25 cellular contexts compared by ENCODE assay signal in genomic region chr2:170850251-170850650, GRCh38. TPM values are rescaled to one million over a fixed set of nuclear protein-coding genes. Genes with fewer than 3 reads are reported as not detected.
DNase-seq lines count a peak whose midpoint lies in the region; ATAC-seq, FAIRE-seq and TF ChIP-seq lines count a peak whose summit lies in the region.
"Had no signal": no experiment of that assay in that cellular context is flagged by ENCODE, and none has a peak within 500 bp of the region (broad histone marks: within the 10 kb centered on the region; RNA-seq: fewer than 3 reads in every experiment).

No MANE protein-coding gene starts in this region.

- no peaks in the 10 kb centered on the region for H3K9me3 ChIP-seq in K562 (replicated peaks; ENCODE audit: control insufficient read depth, insufficient read depth, low read depth, low read length)
- H3K9me3 ChIP-seq: BE2C had no signal

- no peak overlapping the region for H2AFZ ChIP-seq in K562 (ENCODE audit: low read depth, low read length)
- H2AFZ ChIP-seq: GM23338 had no signal

- FAIRE-seq in K562 (lab: Jason Lieb, UNC), result no peak
- FAIRE-seq: A204.1, D721Med, GM12878, GM19239 had no signal

- TF ChIP-seq CTCF in K562 (IDR thresholded peaks at IDR 0.05 in 2 of 3, conservative IDR thresholded peaks at IDR 0.05 in 1 of 3; ENCODE audit: insufficient read depth in 2 of 3, low read depth in 1 of 3, low read length in 3 of 3), result no peak
- TF ChIP-seq CTCF in nephron progenitor cell (IDR thresholded peaks at IDR 0.05), result no peak
- no peak for TF ChIP-seq CTCF in GM20000 (IDR thresholded peaks at IDR 0.05; ENCODE audit: extremely low read depth, missing control alignments)

- H3K27ac Mint-ChIP-seq in activated CD4-positive, alpha-beta T cell treated with anti-CD3 and anti-CD28 coated beads, Interleukin-2, amount 10 ng/mL, durations not matched to agents 24 days and 14 days, result peak overlapping the region; percentile 5
- H3K27ac Mint-ChIP-seq in nephron progenitor cell, result peak overlapping the region; percentile 94
- H3K27ac Mint-ChIP-seq: CD4-positive, alpha-beta T cell; CD8-positive, alpha-beta memory T cell; GM23338; H9; HFFc6 had no signal

- H3K9ac ChIP-seq in K562 (ENCODE audit: insufficient read depth in 1 of 2, low read depth in 2 of 2, low read length in 2 of 2), result no peak overlapping the region
- H3K9ac ChIP-seq: BLaER1 treated with 17β-estradiol and CSF1 and Interleukin-3, amounts not matched to agents 10 nM and 100 nM had no signal

- CTCF ChIA-PET in K562 (lab: Yijun Ruan, JAX; ENCODE audit: low intra/inter-chr PET ratio), result no interaction called here

- H3K4me2 ChIP-seq in K562 (ENCODE audit: insufficient read depth, low read length), result no peak overlapping the region
- H3K4me2 ChIP-seq: BLaER1 treated with 17β-estradiol and CSF1 and Interleukin-3, amounts not matched to agents 10 nM and 100 nM; GM23338 had no signal

- H3K4me3 ChIP-seq in K562, result no peak overlapping the region
- H3K4me3 ChIP-seq: BLaER1 treated with 17β-estradiol and CSF1 and Interleukin-3, amounts not matched to agents 10 nM and 100 nM; GM12878; GM23338 had no signal

- intact Hi-C loops in activated CD4-positive, alpha-beta T cell treated with anti-CD3 and anti-CD28 coated beads, Interleukin-2, amount 10 ng/mL, durations not matched to agents 24 days and 14 days (cut with micrococcal nuclease), result no loop called here
- intact Hi-C loops in K562 (cut with micrococcal nuclease), result no loop called here

- in situ Hi-C loops in K562 (cut with MboI), result no loop called here

- 38% methylated on average over 3 of the region's 3 CpGs for WGBS in K562 (ENCODE audit: insufficient coverage, low coverage, missing lambda C conversion rate)

- H3K27me3 ChIP-seq in K562 (ENCODE audit: control insufficient read depth in 2 of 2, insufficient read depth in 2 of 2, low read length in 2 of 2), result no peaks in the 10 kb centered on the region
- H3K27me3 ChIP-seq: BE2C had no signal

- ATAC-seq in K562 (no peak), HG03196 (IDR thresholded peaks at IDR 0.05; ENCODE audit: unreplicated experiment) (no peak)
- ATAC-seq: GM12878, GM23338, HCT116 had no signal

- POLR2A ChIA-PET in K562 (lab: Yijun Ruan, JAX), result no interaction called here

- TF ChIP-seq EP300 in K562 (IDR thresholded peaks at IDR 0.05; ENCODE audit: low read length), result no peak

- peaks cover 3% of the 10 kb centered on the region for H3K36me3 Mint-ChIP-seq in activated CD4-positive, alpha-beta T cell treated with anti-CD3 and anti-CD28 coated beads, Interleukin-2, amount 10 ng/mL, durations not matched to agents 24 days and 14 days (ENCODE audit: low read depth)
- H3K36me3 Mint-ChIP-seq in nephron progenitor cell (ENCODE audit: low read depth), result peaks cover 61% of the 10 kb centered on the region
- H3K36me3 Mint-ChIP-seq: CD14-positive monocyte; CD8-positive, alpha-beta memory T cell had no signal

- no peak for DNase-seq in activated CD4-positive, alpha-beta T cell treated with anti-CD3 and anti-CD28 coated beads, Interleukin-2, amount 10 ng/mL, durations not matched to agents 24 days and 14 days
- no peak for DNase-seq in activated CD4-positive, alpha-beta T cell treated with anti-CD3 and anti-CD28 coated beads for 1 hour
- DNase-seq in K562 (ENCODE audit: extremely low read depth in 1 of 4, low spot score in 3 of 4) (no peak), nephron progenitor cell (no peak), GM20000 (ENCODE audit: low spot score) (no peak)
- DNase-seq: AML-193; BE2C; CD4-positive, alpha-beta T cell; CD8-positive, alpha-beta memory T cell; DMS 273 treated with DMSO at 0.1 percent for 48 hours; DMS79; EL; GDM1; H9; HFFc6 had no signal

- no peaks in the 10 kb centered on the region for H3K79me2 ChIP-seq in K562 (ENCODE audit: control insufficient read depth, insufficient read depth, low read length)

- no peaks in the 10 kb centered on the region for H3K9me3 Mint-ChIP-seq in activated CD4-positive, alpha-beta T cell treated with anti-CD3 and anti-CD28 coated beads, Interleukin-2, amount 10 ng/mL, durations not matched to agents 24 days and 14 days
- no peaks in the 10 kb centered on the region for H3K9me3 Mint-ChIP-seq in nephron progenitor cell
- H3K9me3 Mint-ChIP-seq: CD14-positive monocyte; CD4-positive, alpha-beta T cell; H9; HFFc6 had no signal

- no peaks in the 10 kb centered on the region for H3K27me3 Mint-ChIP-seq in activated CD4-positive, alpha-beta T cell treated with anti-CD3 and anti-CD28 coated beads, Interleukin-2, amount 10 ng/mL, durations not matched to agents 24 days and 14 days
- H3K27me3 Mint-ChIP-seq in nephron progenitor cell (ENCODE audit: low read depth, poor library complexity), result no peaks in the 10 kb centered on the region
- H3K27me3 Mint-ChIP-seq: CD4-positive, alpha-beta T cell had no signal

- no peaks in the 10 kb centered on the region for H4K20me1 ChIP-seq in K562 (replicated peaks; ENCODE audit: control insufficient read depth, insufficient read depth, low read length)
- H4K20me1 ChIP-seq: BLaER1 treated with 17β-estradiol and CSF1 and Interleukin-3, amounts not matched to agents 10 nM and 100 nM had no signal

- BruUV-seq in K562 (replicated peaks; lab: Mats Ljungman, UMichigan), result no TSS peak

- H3K36me3 ChIP-seq in K562 (ENCODE audit: control insufficient read depth, insufficient read depth, low read length), result no peaks in the 10 kb centered on the region
- H3K36me3 ChIP-seq: BE2C; BLaER1 treated with 17β-estradiol and CSF1 and Interleukin-3, amounts not matched to agents 10 nM and 100 nM had no signal

- no peak overlapping the region for H3K4me3 Mint-ChIP-seq in activated CD4-positive, alpha-beta T cell treated with anti-CD3 and anti-CD28 coated beads, Interleukin-2, amount 10 ng/mL, durations not matched to agents 24 days and 14 days
- no peak overlapping the region for H3K4me3 Mint-ChIP-seq in nephron progenitor cell
- H3K4me3 Mint-ChIP-seq: CD14-positive monocyte; CD4-positive, alpha-beta T cell; CD8-positive, alpha-beta memory T cell; GM23338; H9; HFFc6 had no signal

- no peak overlapping the region for H3K27ac ChIP-seq in K562 (ENCODE audit: extremely low read depth, low read depth, low read length)
- H3K27ac ChIP-seq: 22Rv1; BLaER1 treated with 17β-estradiol and CSF1 and Interleukin-3, amounts not matched to agents 10 nM and 100 nM had no signal

- H3K4me1 ChIP-seq in K562 (replicated peaks in 1 of 2; ENCODE audit: control insufficient read depth in 2 of 2, insufficient read depth in 2 of 2, low read length in 2 of 2), result no peaks in the 10 kb centered on the region
- H3K4me1 ChIP-seq: BE2C; BLaER1 treated with 17β-estradiol and CSF1 and Interleukin-3, amounts not matched to agents 10 nM and 100 nM had no signal

- H3K9me1 ChIP-seq in K562 (ENCODE audit: control insufficient read depth, insufficient read depth, low read length), result no peaks in the 10 kb centered on the region

- H3K4me1 Mint-ChIP-seq in activated CD4-positive, alpha-beta T cell treated with anti-CD3 and anti-CD28 coated beads, Interleukin-2, amount 10 ng/mL, durations not matched to agents 24 days and 14 days, result peaks cover 2% of the 10 kb centered on the region
- H3K4me1 Mint-ChIP-seq in nephron progenitor cell, result peaks cover 5% of the 10 kb centered on the region
- H3K4me1 Mint-ChIP-seq: CD14-positive monocyte; CD8-positive, alpha-beta memory T cell; GM23338; H9 had no signal

- TF ChIP-seq POLR2A in K562 (conservative IDR thresholded peaks at IDR 0.05), result no peak

- TF ChIP-seq RAD21 in K562 (CRISPR knock-in tag; conservative IDR thresholded peaks at IDR 0.05 in 1 of 2, IDR thresholded peaks at IDR 0.05 in 1 of 2), result no peak

TF ChIP-seq in K562, 482 proteins besides CTCF, POLR2A, EP300 and RAD21:
- peak; percentile 49 for TF ChIP-seq BCOR (IDR thresholded peaks at IDR 0.05)
- TF ChIP-seq GATA2 (CRISPR knock-in tag; IDR thresholded peaks at IDR 0.05), result no peak
- TF ChIP-seq NFRKB (IDR thresholded peaks at IDR 0.05; ENCODE audit: low read depth), result no peak
- peak; percentile 77 for TF ChIP-seq RBM25 (IDR thresholded peaks at IDR 0.05; ENCODE audit: low read depth, low read length, severe bottlenecking)
- TF ChIP-seq RBM34 (IDR thresholded peaks at IDR 0.05; ENCODE audit: borderline replicate concordance, insufficient read depth, low read length), result no peak
- TF ChIP-seq RCOR1 (IDR thresholded peaks at IDR 0.05; ENCODE audit: borderline replicate concordance in 1 of 2, low read depth in 2 of 2, low read length in 2 of 2), result 0 out of 4 replicates have a peak, but pooled peaks of 1 of the 2 experiments have one; percentile 13
- TF ChIP-seq SMARCA5 (IDR thresholded peaks at IDR 0.05), result 0 out of 2 replicates have a peak, but pooled peaks have one; percentile 35
- TF ChIP-seq FOS (IDR thresholded peaks at IDR 0.05; ENCODE audit: extremely low read depth, insufficient read length), result no peak

RNA-seq across cellular contexts. Expression of gene GAD1, which starts 33.6 kb away (rescaled TPM):
- 10.8 and 13.3 TPM in 2 replicates for total RNA-seq in activated CD4-positive, alpha-beta T cell treated with anti-CD3 and anti-CD28 coated beads, Interleukin-2, amount 10 ng/mL, durations not matched to agents 24 days and 14 days
- total RNA-seq in K562 (2011; cell fraction: chromatin; rRNA removed; ENCODE audit: low replicate concordance), result 24.1 and 26.9 TPM in 2 replicates
- total RNA-seq in K562 (2011; cell fraction: nucleolus; rRNA removed), result 7.4 and 9.5 TPM in 2 replicates
- total RNA-seq in K562 (2011; cell fraction: nucleoplasm; rRNA removed), result 8.8 and 21.6 TPM in 2 replicates
- 22.0 and 29.1 TPM in 2 replicates for total RNA-seq in K562 (2014; rRNA removed)
- 10.9 and 11.7 TPM in 2 replicates for total RNA-seq in K562 (2014; rRNA removed; fragmentation: Illumina TruSeq; extraction: Trizol)
- 16.8 and 17.6 TPM in 2 replicates for total RNA-seq in K562 (2015; rRNA removed; fragmentation: Illumina TruSeq; extraction: Trizol)
- 14.5 and 15.7 TPM in 2 replicates for total RNA-seq in K562 (2021)
- 11.7 and 26.2 TPM in 2 replicates for polyA plus RNA-seq in K562 (2011; rRNA removed)
- polyA plus RNA-seq in K562 (2011; cell fraction: cytosol; rRNA removed), result 10.0 and 35.0 TPM in 2 replicates
- polyA plus RNA-seq in K562 (2011; cell fraction: nucleus; rRNA removed), result 30.8 and 75.5 TPM in 2 replicates
- polyA plus RNA-seq in K562 (2012), result 26.2 and 30.3 TPM in 2 replicates
- polyA plus RNA-seq in K562 (2014; fragmentation: Illumina TruSeq; extraction: Trizol), result 9.8 and 15.0 TPM in 2 replicates
- polyA plus RNA-seq in K562 (2014; fragmentation: Nextera tagmentation; extraction: Ambion mirVana), result 1 to 10 TPM; 2.7 to 3.9 TPM
- polyA plus RNA-seq in K562 (2014; rRNA removed), result 20.8 and 24.1 TPM in 2 replicates
- 5.3 and 14.2 TPM in 2 replicates for polyA minus RNA-seq in K562 (2011; rRNA and poly(A)+ RNA removed)
- 7.2 and 12.0 TPM in 2 replicates for polyA minus RNA-seq in K562 (2011; cell fraction: cytosol; rRNA and poly(A)+ RNA removed)
- 15.6 and 21.4 TPM in 2 replicates for polyA minus RNA-seq in K562 (2011; cell fraction: nucleus; rRNA and poly(A)+ RNA removed)
- total RNA-seq: CD4-positive, alpha-beta T cell had no signal
- polyA plus RNA-seq: CD14-positive monocyte; CD8-positive, alpha-beta memory T cell had no signal
